8 cellular contexts compared by ENCODE assay signal in genomic region chr1:61056674-61057439, GRCh38. TPM values are rescaled to one million over a fixed set of nuclear protein-coding genes. Genes with fewer than 3 reads are reported as not detected.
DNase-seq lines count a peak whose midpoint lies in the region; ATAC-seq, FAIRE-seq and TF ChIP-seq lines count a peak whose summit lies in the region.

No MANE protein-coding gene starts in this region.

- peak; percentile 28 for FAIRE-seq in HTR-8/SVneo (lab: Jason Lieb, UNC)
- no peak for FAIRE-seq in bronchial epithelial cell (lab: Jason Lieb, UNC)

- TF ChIP-seq CTCF in BE2C (IDR thresholded peaks at IDR 0.05; ENCODE audit: low read depth, low read length), result no peak
- no peak for TF ChIP-seq CTCF in bronchial epithelial cell (IDR thresholded peaks at IDR 0.05; ENCODE audit: insufficient read depth, low read length, severe bottlenecking)
- TF ChIP-seq CTCF in sigmoid colon (IDR thresholded peaks at IDR 0.05), result no peak
- no peak for TF ChIP-seq CTCF in GM13976 (IDR thresholded peaks at IDR 0.05; ENCODE audit: borderline replicate concordance, control extremely low read depth, extremely low read depth, insufficient read depth, missing control alignments)

- H3K27ac ChIP-seq in sigmoid colon, result peak overlapping the region; percentile 94 to 99 (median 98)

- intact Hi-C loops in sigmoid colon (cut with DNase I), result loop anchor here (5.0 to 10.0 kb wide), 2 partner anchors 128 to 340 kb away; no protein-coding TSS in a partner anchor

- peak overlapping the region; percentile 75 for H3K4me3 ChIP-seq in BE2C (ENCODE audit: low read depth, low read length)
- peak overlapping the region; percentile 46 for H3K4me3 ChIP-seq in bronchial epithelial cell (ENCODE audit: low read depth, low read length)
- H3K4me3 ChIP-seq in iPS-18c (ENCODE audit: insufficient read depth, low read depth, low read length), result peak overlapping the region; percentile 51
- peak overlapping the region; percentile 46 to 80 (median 58) for H3K4me3 ChIP-seq in sigmoid colon

- TF ChIP-seq POLR2A in sigmoid colon (IDR thresholded peaks at IDR 0.05), result no peak

- 1 to 3% methylated on average over 49 of the region's 49 CpGs for WGBS in sigmoid colon, 2 donors

- H3K4me1 ChIP-seq in BE2C, result 0 out of 2 replicates have a peak, but pooled peaks cover 2% of the 10 kb centered on the region
- peaks cover 0 to 57% (median 49%) of the 10 kb centered on the region in 4 donors for H3K4me1 ChIP-seq in sigmoid colon

- H3K9me3 ChIP-seq in BE2C (no peaks in the 10 kb centered on the region), iPS-18c (ENCODE audit: control insufficient read depth, insufficient read depth, low read length) (no peaks in the 10 kb centered on the region), sigmoid colon (no peaks in the 10 kb centered on the region)

- DNase-seq in BE2C (peak; percentile 34), HTR-8/SVneo (ENCODE audit: insufficient read length, low spot score) (no peak), SK-MEL-5 (ENCODE audit: low read depth, low spot score) (peak; percentile 68), bronchial epithelial cell (ENCODE audit: low read depth) (peak; percentile 42), sigmoid colon (peak; percentile 81), GM13976 (ENCODE audit: low spot score) (no peak)

- no peak for ATAC-seq in GM18517 (IDR thresholded peaks at IDR 0.05; ENCODE audit: unreplicated experiment)

- peak in 2 of 4 donors; percentile 3 to 8 for TF ChIP-seq EP300 in sigmoid colon (IDR thresholded peaks at IDR 0.05)

- H3K36me3 ChIP-seq in BE2C (no peaks in the 10 kb centered on the region), bronchial epithelial cell (ENCODE audit: control insufficient read depth, insufficient read depth, low read length) (no peaks in the 10 kb centered on the region), sigmoid colon (no peaks in the 10 kb centered on the region)

- no peaks in the 10 kb centered on the region for H3K27me3 ChIP-seq in BE2C
- H3K27me3 ChIP-seq in bronchial epithelial cell (ENCODE audit: control insufficient read depth, insufficient read depth, low read length), result no peaks in the 10 kb centered on the region
- no peaks in the 10 kb centered on the region for H3K27me3 ChIP-seq in sigmoid colon

- in situ Hi-C loops in SK-MEL-5 (cut with HindIII; ENCODE audit: low pct_unique_long_range_greater_than_20kb, low sequenced_read_pairs), result no loop called here
- in situ Hi-C loops in GM13976 (cut with MboI; ENCODE audit: low sequenced_read_pairs, unreplicated experiment), result no loop called here

RNA-seq across cellular contexts. Expression of gene NFIA, which starts 25.5 kb away (rescaled TPM):
- polyA plus RNA-seq in BE2C (2012; ENCODE audit: insufficient read depth, insufficient read length, low read depth), result 6.0 TPM
- total RNA-seq in SK-MEL-5 (2014; rRNA removed; shearing (Covaris generic)), result 12.5 and 12.6 TPM in 2 replicates
- 13.1 and 17.1 TPM in 2 replicates for polyA plus RNA-seq in SK-MEL-5 (2015; cell fraction: cytosol; rRNA removed)
- 10.2 and 13.9 TPM in 2 replicates for polyA plus RNA-seq in SK-MEL-5 (2015; cell fraction: nucleus; rRNA removed)
- total RNA-seq in bronchial epithelial cell, result 7.4 and 11.3 TPM in 2 replicates
- total RNA-seq in sigmoid colon, result 100 to 1,000 TPM in 1 of 4 donors, 10 to 100 TPM in 3; 79.7 to 154 (median 89.1) TPM
- polyA plus RNA-seq in sigmoid colon, result 1 to 10 TPM; 2.3 to 7.6 (median 4.2) TPM

Comparison
In these comparisons a context has a peak if more than half of its experiments do, and no peak if none do; other contexts are left out.
1. DNase-seq: peak in BE2C (single experiment), SK-MEL-5 (single experiment), bronchial epithelial cell (single experiment) and sigmoid colon (single experiment); none in HTR-8/SVneo (single experiment) and GM13976 (single experiment).
2. Peak in every context shown above with its lines, with median percentiles within 50 percentile points of each other: H3K4me3 ChIP-seq.